Comparison of ENCODE assay signal across 14 cellular contexts in the genomic region with DNA sequence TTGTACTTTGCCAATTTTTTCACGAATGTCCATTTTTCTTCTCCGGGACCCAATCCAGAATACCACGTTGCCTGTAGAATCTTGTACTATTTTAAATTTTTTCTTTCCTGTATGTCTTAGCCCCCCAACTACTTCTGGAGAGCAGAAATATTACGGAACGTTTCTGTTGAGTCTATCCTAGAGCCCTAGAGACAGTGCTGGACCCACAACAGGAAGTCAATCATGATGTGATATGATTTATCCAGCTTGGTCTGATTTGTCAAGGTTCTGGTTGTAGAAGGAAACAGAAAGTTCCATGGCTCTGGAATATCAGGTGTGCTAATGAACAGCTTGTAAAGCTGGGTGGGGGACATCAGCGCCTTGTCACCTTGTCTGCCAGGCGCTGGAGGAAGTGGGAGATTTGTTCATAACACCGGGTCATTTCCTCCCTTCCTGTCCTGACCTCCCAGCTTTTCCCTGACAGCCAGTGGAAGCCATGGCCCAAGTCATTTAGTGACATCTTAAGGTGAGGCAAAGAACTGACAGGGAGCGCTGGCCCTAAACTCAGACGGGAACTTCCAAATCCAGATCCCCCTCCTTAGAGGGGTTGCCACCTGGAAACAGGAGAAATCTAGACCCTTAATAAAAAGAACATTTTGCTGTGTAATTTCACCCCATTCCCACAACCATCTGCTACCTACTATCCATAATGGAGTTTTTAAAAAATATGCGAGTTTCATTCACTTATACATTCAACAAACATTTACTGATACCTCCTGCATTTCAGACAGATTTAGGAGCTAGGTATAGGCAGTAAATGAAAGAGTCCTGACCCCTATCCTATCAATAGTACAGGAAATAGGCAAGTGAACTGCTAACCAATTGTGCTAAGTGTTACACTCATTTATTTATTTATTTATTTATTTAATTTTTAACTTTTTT.
DNase-seq lines count a peak whose midpoint lies in the region; ATAC-seq and TF ChIP-seq lines count a peak whose summit lies in the region.
"Had no signal": no experiment of that assay in that cellular context is flagged by ENCODE, and none has a peak within 500 bp of the region (broad histone marks: within the 10 kb centered on the region; RNA-seq: fewer than 3 reads in every experiment).

No MANE protein-coding gene starts in this region.

- no peaks in the 10 kb centered on the region for H3K27me3 ChIP-seq in AG04450 (ENCODE audit: control insufficient read depth, insufficient read depth, low read length)
- H3K27me3 ChIP-seq in kidney epithelial cell (ENCODE audit: control insufficient read depth, insufficient read depth, low read length), result no peaks in the 10 kb centered on the region
- no peaks in the 10 kb centered on the region for H3K27me3 ChIP-seq in MG63
- H3K27me3 ChIP-seq: ovary had no signal

- CTCF ChIA-PET in AG04450 (lab: Charles Lee), result interaction anchor here (0.5 to 2.2 kb wide), 5 partner anchors 261 to 437 kb away, joined by 3 to 8 read pairs (median 3); no protein-coding TSS in a partner anchor

- H3K27me3 Mint-ChIP-seq in HFFc6 (ENCODE audit: insufficient read depth), result no peaks in the 10 kb centered on the region; the same call in 1 of the 2 replicates
- no peaks in the 10 kb centered on the region for H3K27me3 Mint-ChIP-seq in activated T-helper 17 cell treated with anti-CD3 and anti-CD28 coated beads, Interleukin-2, amount 50 U/mL, for 72 hours

- H3K9me3 ChIP-seq in AG04450 (ENCODE audit: control insufficient read depth, insufficient read depth, low read length) (peaks cover 13% of the 10 kb centered on the region), MG63 (peaks cover 22% of the 10 kb centered on the region)

- TF ChIP-seq CTCF in AG04450 (IDR thresholded peaks at IDR 0.05; ENCODE audit: low read depth, low read length) (peak; percentile 33), HFFc6 (IDR thresholded peaks at IDR 0.05) (peak; percentile 61), kidney epithelial cell (IDR thresholded peaks at IDR 0.05; ENCODE audit: insufficient read depth, low read length, poor library complexity, severe bottlenecking) (peak; percentile 62)

- H3K27ac ChIP-seq in AG04450 (ENCODE audit: low read depth, low read length), result no peak overlapping the region
- H3K27ac ChIP-seq: ovary had no signal

- H3K36me3 Mint-ChIP-seq in HFFc6 (ENCODE audit: low read depth), result peaks cover 25% of the 10 kb centered on the region
- H3K36me3 Mint-ChIP-seq in activated T-helper 17 cell treated with anti-CD3 and anti-CD28 coated beads, Interleukin-2, amount 50 U/mL, for 72 hours (ENCODE audit: low read depth), result no peaks in the 10 kb centered on the region

- H3K36me3 ChIP-seq in kidney epithelial cell (ENCODE audit: control insufficient read depth, insufficient read depth, low read length), result no peaks in the 10 kb centered on the region
- H3K36me3 ChIP-seq in MG63, result peaks cover 3% of the 10 kb centered on the region; the same call in 1 of the 2 replicates
- H3K36me3 ChIP-seq: ovary had no signal

- POLR2A ChIA-PET in AG04450 (lab: Yijun Ruan, JAX), result no interaction called here

- H3K27ac Mint-ChIP-seq in HFFc6, result no peak overlapping the region
- peak overlapping the region; percentile 39 for H3K27ac Mint-ChIP-seq in activated T-helper 17 cell treated with anti-CD3 and anti-CD28 coated beads, Interleukin-2, amount 50 U/mL, for 72 hours
- H3K27ac Mint-ChIP-seq: activated B cell treated with CpG ODN at 0.5 μM for 24 hours had no signal

- H3K9me3 Mint-ChIP-seq in HFFc6, result peaks cover 20% of the 10 kb centered on the region
- peaks cover 6% of the 10 kb centered on the region for H3K9me3 Mint-ChIP-seq in activated T-helper 17 cell treated with anti-CD3 and anti-CD28 coated beads, Interleukin-2, amount 50 U/mL, for 72 hours

- no peak overlapping the region for H3K4me3 ChIP-seq in AG04450 (ENCODE audit: low read depth, low read length)
- H3K4me3 ChIP-seq in kidney epithelial cell (ENCODE audit: low read depth, low read length), result no peak overlapping the region
- no peak overlapping the region for H3K4me3 ChIP-seq in MG63
- H3K4me3 ChIP-seq: ovary had no signal

- no peak overlapping the region for H3K4me3 Mint-ChIP-seq in HFFc6
- H3K4me3 Mint-ChIP-seq in activated T-helper 17 cell treated with anti-CD3 and anti-CD28 coated beads, Interleukin-2, amount 50 U/mL, for 72 hours, result no peak overlapping the region
- H3K4me3 Mint-ChIP-seq: activated B cell treated with CpG ODN at 0.5 μM for 24 hours had no signal

- H3K4me1 Mint-ChIP-seq in HFFc6 (ENCODE audit: low read depth), result peaks cover 17% of the 10 kb centered on the region
- H3K4me1 Mint-ChIP-seq in activated T-helper 17 cell treated with anti-CD3 and anti-CD28 coated beads, Interleukin-2, amount 50 U/mL, for 72 hours, result no peaks in the 10 kb centered on the region
- H3K4me1 Mint-ChIP-seq: activated B cell treated with CpG ODN at 0.5 μM for 24 hours had no signal

- ATAC-seq in activated T-helper 17 cell treated with anti-CD3 and anti-CD28 coated beads, Interleukin-2, amount 50 U/mL, for 72 hours (replicated peaks), result no peak

- DNase-seq in AG04450 (ENCODE audit: low read depth, low spot score) (no peak), HFFc6 (peak; percentile 3), kidney epithelial cell (ENCODE audit: low read depth) (no peak), DMS114 treated with DMSO at 0.1 percent for 48 hours (lab: John Stamatoyannopoulos, UW; ENCODE audit: unreplicated experiment) (no peak), MG63 (no peak), OCI-M2 (lab: John Stamatoyannopoulos, UW; ENCODE audit: unreplicated experiment) (no peak), NCI-H748 (lab: John Stamatoyannopoulos, UW; ENCODE audit: unreplicated experiment) (no peak)
- DNase-seq: activated B cell treated with CpG ODN at 0.5 μM for 24 hours; DND-41; GOT3; NCI-H1436 treated with DMSO at 0.1 percent for 48 hours; ovary; stimulated activated naive CD4-positive, alpha-beta T cell had no signal
